9 cellular contexts compared by ENCODE assay signal in genomic region chrX:1391370-1391706, GRCh38. TPM values are rescaled to one million over a fixed set of nuclear protein-coding genes. Genes with fewer than 3 reads are reported as not detected.
DNase-seq lines count a peak whose midpoint lies in the region; ATAC-seq and TF ChIP-seq lines count a peak whose summit lies in the region.
"Had no signal": no experiment of that assay in that cellular context is flagged by ENCODE, and none has a peak within 500 bp of the region (broad histone marks: within the 10 kb centered on the region; RNA-seq: fewer than 3 reads in every experiment).

No MANE protein-coding gene starts in this region.

- BruUV-seq in PC-9 (replicated peaks; lab: Mats Ljungman, UMichigan) = no TSS peak

- H3K79me2 ChIP-seq in PC-9 (ENCODE audit: low read depth) = peaks cover 80% of the 10 kb centered on the region

- H3K36me3 Mint-ChIP-seq in activated CD4-positive, alpha-beta T cell treated with anti-CD3 and anti-CD28 coated beads, Interleukin-2, amount 10 ng/mL, durations not matched to agents 24 days and 14 days (ENCODE audit: low read depth) = peaks cover 71% of the 10 kb centered on the region
- peaks cover 35% of the 10 kb centered on the region for H3K36me3 Mint-ChIP-seq in neural crest cell (ENCODE audit: low read depth)

- H3K36me3 ChIP-seq in PC-9 (ENCODE audit: low read depth) = peaks cover 45% of the 10 kb centered on the region

- peak overlapping the region; percentile 93 for H3K27ac ChIP-seq in PC-9

- peak overlapping the region; percentile 97 for H3K4me3 Mint-ChIP-seq in activated CD4-positive, alpha-beta T cell treated with anti-CD3 and anti-CD28 coated beads, Interleukin-2, amount 10 ng/mL, durations not matched to agents 24 days and 14 days
- H3K4me3 Mint-ChIP-seq in neural crest cell = peak overlapping the region; percentile 92

- peak; percentile 99 for DNase-seq in activated CD4-positive, alpha-beta T cell treated with anti-CD3 and anti-CD28 coated beads, Interleukin-2, amount 10 ng/mL, durations not matched to agents 24 days and 14 days
- no peak for DNase-seq in activated CD4-positive, alpha-beta T cell treated with anti-CD3 and anti-CD28 coated beads, Interleukin-2, amount 50 U/mL, for 4 hours
- DNase-seq in PC-9 (peak; percentile 59 to 86), epithelial cell of esophagus (ENCODE audit: low read depth) (no peak), neural crest cell (ENCODE audit: low read depth, low spot score) (peak; percentile 91)

- no peak overlapping the region for H2AFZ ChIP-seq in PC-9

- no peaks in the 10 kb centered on the region for H3K27me3 Mint-ChIP-seq in activated CD4-positive, alpha-beta T cell treated with anti-CD3 and anti-CD28 coated beads, Interleukin-2, amount 10 ng/mL, durations not matched to agents 24 days and 14 days
- peaks cover 3% of the 10 kb centered on the region for H3K27me3 Mint-ChIP-seq in neural crest cell (ENCODE audit: low read depth)

- H3F3A ChIP-seq in PC-9 (ENCODE audit: insufficient read depth, low read depth) = peaks cover 52% of the 10 kb centered on the region

- POLR2A ChIA-PET in PC-9 (lab: Charles Lee; ENCODE audit: unreplicated experiment) = no interaction called here

- peak overlapping the region; percentile 98 for H3K27ac Mint-ChIP-seq in activated CD4-positive, alpha-beta T cell treated with anti-CD3 and anti-CD28 coated beads, Interleukin-2, amount 10 ng/mL, durations not matched to agents 24 days and 14 days
- H3K27ac Mint-ChIP-seq in neural crest cell (ENCODE audit: unreplicated experiment) = no peak overlapping the region

- H3K9me3 Mint-ChIP-seq in activated CD4-positive, alpha-beta T cell treated with anti-CD3 and anti-CD28 coated beads, Interleukin-2, amount 10 ng/mL, durations not matched to agents 24 days and 14 days = peaks cover 5% of the 10 kb centered on the region
- no peaks in the 10 kb centered on the region for H3K9me3 Mint-ChIP-seq in neural crest cell

- TF ChIP-seq CTCF in PC-9 (conservative IDR thresholded peaks at IDR 0.05) = no peak
- no peak for TF ChIP-seq CTCF in epithelial cell of esophagus (IDR thresholded peaks at IDR 0.05; ENCODE audit: insufficient read depth, low read depth, low read length, missing control alignments)
- TF ChIP-seq CTCF in neural crest cell (conservative IDR thresholded peaks at IDR 0.05) = no peak

- peaks cover 9% of the 10 kb centered on the region for H3K4me1 ChIP-seq in PC-9 (replicated peaks; ENCODE audit: insufficient read depth)

- no peak for ATAC-seq in activated CD4-positive, CD25-positive, alpha-beta regulatory T cell treated with anti-CD3 and anti-CD28 coated beads, Interleukin-2, amount 50 U/mL, for 24 hours
- ATAC-seq in HG03460 (IDR thresholded peaks at IDR 0.05; ENCODE audit: unreplicated experiment) (no peak), HG03342 (IDR thresholded peaks at IDR 0.05; ENCODE audit: unreplicated experiment) (no peak)

- H3K4me2 ChIP-seq in PC-9 = peak overlapping the region; percentile 99

- no peaks in the 10 kb centered on the region for H3K9me2 ChIP-seq in PC-9 (ENCODE audit: insufficient read depth)

- CTCF ChIA-PET in PC-9 (lab: Charles Lee) = no interaction called here

- H3K4me1 Mint-ChIP-seq in activated CD4-positive, alpha-beta T cell treated with anti-CD3 and anti-CD28 coated beads, Interleukin-2, amount 10 ng/mL, durations not matched to agents 24 days and 14 days = peaks cover 36% of the 10 kb centered on the region
- peaks cover 43% of the 10 kb centered on the region for H3K4me1 Mint-ChIP-seq in neural crest cell

- H3K9me3 ChIP-seq in PC-9 (ENCODE audit: insufficient read depth, low read depth) = no peaks in the 10 kb centered on the region

- H3K4me3 ChIP-seq in PC-9 (peak overlapping the region; percentile 100), epithelial cell of esophagus (ENCODE audit: low read length) (peak overlapping the region; percentile 100)

- intact Hi-C loops in activated CD4-positive, alpha-beta T cell treated with anti-CD3 and anti-CD28 coated beads, Interleukin-2, amount 10 ng/mL, durations not matched to agents 24 days and 14 days (cut with micrococcal nuclease) = loop anchor here (5.0 to 10.0 kb wide), 2 partner anchors 143 to 1074 kb away; partner anchors contain the start of genes GTPBP6 and P2RY8
- intact Hi-C loops in PC-9 (cut with micrococcal nuclease; ENCODE audit: unreplicated experiment) = loop anchor here (5.0 kb wide), 1 partner anchor 144 kb away; no protein-coding TSS in a partner anchor

- H3K27me3 ChIP-seq in PC-9 (ENCODE audit: insufficient read depth, low read depth) = no peaks in the 10 kb centered on the region

- peaks cover 55% of the 10 kb centered on the region for H4K20me1 ChIP-seq in PC-9 (ENCODE audit: insufficient read depth)

RNA-seq across cellular contexts. Expression of gene SLC25A6, which starts 0.6 kb away (rescaled TPM):
- total RNA-seq in activated CD4-positive, alpha-beta T cell treated with anti-CD3 and anti-CD28 coated beads, Interleukin-2, amount 10 ng/mL, durations not matched to agents 24 days and 14 days = 302 and 306 TPM in 2 replicates
- 178 and 212 TPM in 2 replicates for total RNA-seq in PC-9 (2021)
- total RNA-seq in neural crest cell = 507 and 510 TPM in 2 replicates

RNA-seq across cellular contexts. Expression of gene IL3RA, which starts 54.8 kb away (rescaled TPM):
- total RNA-seq in activated CD4-positive, alpha-beta T cell treated with anti-CD3 and anti-CD28 coated beads, Interleukin-2, amount 10 ng/mL, durations not matched to agents 24 days and 14 days = 3.1 and 3.4 TPM in 2 replicates
- not detected in 2 replicates for total RNA-seq in PC-9 (2021)
- not detected in 2 replicates for total RNA-seq in neural crest cell
- total RNA-seq: Daoy had no signal

Comparison
In these comparisons a context has a peak if more than half of its experiments do, and no peak if none do; other contexts are left out.
1. DNase-seq: peak in activated CD4-positive, alpha-beta T cell treated with anti-CD3 and anti-CD28 coated beads, Interleukin-2, amount 10 ng/mL, durations not matched to agents 24 days and 14 days (single experiment), PC-9 (2 of 2) and neural crest cell (single experiment); none in activated CD4-positive, alpha-beta T cell treated with anti-CD3 and anti-CD28 coated beads, Interleukin-2, amount 50 U/mL, for 4 hours (0 of 2) and epithelial cell of esophagus (single experiment).